ENCODE assay signal across 18 cellular contexts in genomic region chr5:111422245-111422644, GRCh38.
DNase-seq lines count a peak whose midpoint lies in the region; ATAC-seq, FAIRE-seq and TF ChIP-seq lines count a peak whose summit lies in the region.
"Had no signal": no experiment of that assay in that cellular context is flagged by ENCODE, and none has a peak within 500 bp of the region (broad histone marks: within the 10 kb centered on the region; RNA-seq: fewer than 3 reads in every experiment).

No MANE protein-coding gene starts in this region.

- H3K9me3 ChIP-seq in A673 (ENCODE audit: low read depth, low read length, poor library complexity, severe bottlenecking) = no peaks in the 10 kb centered on the region
- H3K9me3 ChIP-seq: thoracic aorta had no signal

- no TSS peak for BruUV-seq in A673 (replicated peaks; lab: Mats Ljungman, UMichigan)

- H3K27me3 ChIP-seq in A673 (replicated peaks; ENCODE audit: insufficient read depth, low read depth, low read length, poor library complexity) = no peaks in the 10 kb centered on the region

- no peak for TF ChIP-seq POLR2A in GM12891 (IDR thresholded peaks at IDR 0.05; ENCODE audit: low read depth, low read length)

- ATAC-seq in GM18907 (IDR thresholded peaks at IDR 0.05; ENCODE audit: unreplicated experiment) (peak; percentile 59), GM21619 (IDR thresholded peaks at IDR 0.05; ENCODE audit: unreplicated experiment) (peak; percentile 74), HG03159 (IDR thresholded peaks at IDR 0.05; ENCODE audit: unreplicated experiment) (peak; percentile 66), GM18909 (IDR thresholded peaks at IDR 0.05; ENCODE audit: poor library complexity, unreplicated experiment) (no peak)

- FAIRE-seq in GM12891 (lab: Jason Lieb, UNC) = no peak
- FAIRE-seq: HTR-8/SVneo had no signal

- H3K4me3 ChIP-seq in A673 (ENCODE audit: low read depth, low read length, poor library complexity, severe bottlenecking) = no peak overlapping the region
- H3K4me3 ChIP-seq: thoracic aorta had no signal

- no peak overlapping the region for H3K27ac ChIP-seq in A673 (ENCODE audit: low read depth, low read length, poor library complexity, severe bottlenecking)
- H3K27ac ChIP-seq: thoracic aorta, VCaP had no signal

- POLR2A ChIA-PET in A673 (lab: Charles Lee; ENCODE audit: low non-redundant PET) = no interaction called here

- no peaks in the 10 kb centered on the region for H3K4me1 ChIP-seq in A673 (ENCODE audit: insufficient read depth, low read length, poor library complexity, severe bottlenecking)

- no peaks in the 10 kb centered on the region for H3K36me3 ChIP-seq in A673 (ENCODE audit: insufficient read depth, low read length, poor library complexity, severe bottlenecking)
- H3K36me3 ChIP-seq: thoracic aorta had no signal

- DNase-seq in GM12891 (ENCODE audit: insufficient read length, low spot score) (peak; percentile 6), A673 (ENCODE audit: low spot score) (no peak), HUDEP-2 (lab: John Stamatoyannopoulos, UW; ENCODE audit: unreplicated experiment in 76 of 76) (no peak), AG20443 (ENCODE audit: low spot score) (no peak)
- DNase-seq: activated CD8-positive, alpha-beta memory T cell treated with anti-CD3 and anti-CD28 coated beads for 24 hours; effector CD4-positive, alpha-beta T cell; EL; hypothalamus; NCI-H187 treated with DMSO at 0.1 percent for 48 hours; NCI-H748 treated with DMSO at 0.1 percent for 48 hours; stimulated activated CD4-positive, alpha-beta T cell treated with anti-CD3 and anti-CD28 coated beads, Interleukin-4, amount 100 ng/mL, for 1 hour had no signal

- intact Hi-C loops in A673 (cut with micrococcal nuclease; ENCODE audit: unreplicated experiment) = no loop called here

- no peak for TF ChIP-seq CTCF in A673 (conservative IDR thresholded peaks at IDR 0.05; ENCODE audit: low read depth, low read length)

- CTCF ChIA-PET in A673 (lab: Charles Lee) = no interaction called here

TF ChIP-seq in GM12891, 5 proteins besides CTCF, POLR2A, EP300 and RAD21:
- TF ChIP-seq TAF1 (IDR thresholded peaks at IDR 0.05; ENCODE audit: low read depth, low read length) (no peak), POU2F2 (IDR thresholded peaks at IDR 0.05; ENCODE audit: low read depth, low read length) (no peak), PAX5 (IDR thresholded peaks at IDR 0.05; ENCODE audit: insufficient read depth, low read length, severe bottlenecking) (no peak), SPI1 (IDR thresholded peaks at IDR 0.05; ENCODE audit: low read depth, low read length) (no peak), POLR2AphosphoS5 (IDR thresholded peaks at IDR 0.05; ENCODE audit: low read depth, low read length) (no peak)
